ENCODE assay signal across 8 cellular contexts in the genomic region with DNA sequence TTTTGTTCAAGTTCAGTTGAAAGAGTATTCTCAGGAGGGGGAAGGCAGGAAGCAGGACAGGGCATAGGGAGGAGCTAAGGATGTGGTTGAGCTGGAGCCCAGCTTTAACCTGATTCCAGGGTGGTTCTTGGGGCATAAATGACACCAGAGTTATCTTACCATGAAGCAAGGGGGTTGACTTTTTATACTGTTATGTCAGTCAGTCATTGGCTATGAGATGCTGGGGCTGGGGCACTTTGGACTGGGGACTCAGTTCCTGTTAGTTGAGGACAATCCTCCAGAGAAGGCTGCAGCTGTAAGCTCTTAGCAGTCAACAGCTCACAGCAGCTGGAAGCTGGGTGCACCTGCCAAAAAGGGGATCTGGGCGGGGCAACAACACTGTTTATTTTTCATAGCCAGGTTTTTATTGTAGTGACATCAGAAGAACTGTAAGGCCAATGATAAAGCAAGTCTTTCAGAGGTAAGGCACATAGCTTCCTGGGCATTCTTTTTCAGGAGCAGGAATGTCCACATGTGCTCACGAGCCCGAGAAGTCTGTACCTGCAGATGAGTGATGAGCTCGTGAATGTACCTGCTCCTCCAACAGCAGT.
A peak's percentile ranks its signal among the peaks of the same experiment; 100 is the strongest.
DNase-seq lines count a peak whose midpoint lies in the region; ATAC-seq and TF ChIP-seq lines count a peak whose summit lies in the region.

No MANE protein-coding gene starts in this region.

- no peak for TF ChIP-seq CTCF in endothelial cell (IDR thresholded peaks at IDR 0.05; ENCODE audit: unreplicated experiment)

- H3K27me3 Mint-ChIP-seq in activated T-helper 17 cell treated with anti-CD3 and anti-CD28 coated beads, Interleukin-2, amount 50 U/mL, for 72 hours = no peaks in the 10 kb centered on the region
- no peaks in the 10 kb centered on the region for H3K27me3 Mint-ChIP-seq in endothelial cell (ENCODE audit: unreplicated experiment)

- no peaks in the 10 kb centered on the region for H3K9me3 Mint-ChIP-seq in activated T-helper 17 cell treated with anti-CD3 and anti-CD28 coated beads, Interleukin-2, amount 50 U/mL, for 72 hours
- H3K9me3 Mint-ChIP-seq in endothelial cell (ENCODE audit: unreplicated experiment) = no peaks in the 10 kb centered on the region

- no peaks in the 10 kb centered on the region for H3K36me3 Mint-ChIP-seq in activated T-helper 17 cell treated with anti-CD3 and anti-CD28 coated beads, Interleukin-2, amount 50 U/mL, for 72 hours (ENCODE audit: low read depth)
- no peaks in the 10 kb centered on the region for H3K36me3 Mint-ChIP-seq in endothelial cell (ENCODE audit: low read depth, unreplicated experiment)

- DNase-seq in DMS79 treated with DMSO at 0.1 percent for 48 hours (lab: John Stamatoyannopoulos, UW) (peak; percentile 1), LHCN-M2 (ENCODE audit: low read depth) (peak; percentile 34), AG08396 (ENCODE audit: low spot score) (no peak), endothelial cell (ENCODE audit: low spot score) (no peak), NCI-H1930 (lab: John Stamatoyannopoulos, UW) (no peak), nucleus accumbens (lab: John Stamatoyannopoulos, UW) (no peak)

- H3K4me3 Mint-ChIP-seq in activated T-helper 17 cell treated with anti-CD3 and anti-CD28 coated beads, Interleukin-2, amount 50 U/mL, for 72 hours = no peak overlapping the region
- H3K4me3 Mint-ChIP-seq in endothelial cell (ENCODE audit: unreplicated experiment) = no peak overlapping the region

- peaks cover 11% of the 10 kb centered on the region for H3K4me1 Mint-ChIP-seq in activated T-helper 17 cell treated with anti-CD3 and anti-CD28 coated beads, Interleukin-2, amount 50 U/mL, for 72 hours
- no peaks in the 10 kb centered on the region for H3K4me1 Mint-ChIP-seq in endothelial cell (ENCODE audit: unreplicated experiment)

- peak overlapping the region; percentile 22 for H3K27ac Mint-ChIP-seq in activated T-helper 17 cell treated with anti-CD3 and anti-CD28 coated beads, Interleukin-2, amount 50 U/mL, for 72 hours
- no peak overlapping the region for H3K27ac Mint-ChIP-seq in endothelial cell (ENCODE audit: unreplicated experiment)

- peak; percentile 75 for ATAC-seq in GM21515 (IDR thresholded peaks at IDR 0.05; ENCODE audit: unreplicated experiment)
- no peak for ATAC-seq in activated T-helper 17 cell treated with anti-CD3 and anti-CD28 coated beads, Interleukin-2, amount 50 U/mL, for 72 hours (replicated peaks)

Comparison
In these comparisons a context has a peak if more than half of its experiments do, and no peak if none do; other contexts are left out.
1. DNase-seq: peak in DMS79 treated with DMSO at 0.1 percent for 48 hours (single experiment) and LHCN-M2 (single experiment); none in AG08396 (single experiment), endothelial cell (single experiment), NCI-H1930 (0 of 2) and nucleus accumbens (0 of 56).